Comparison of ENCODE assay signal across 8 cellular contexts in genomic region chr18:32770651-32771168, GRCh38. TPM values are rescaled to one million over a fixed set of nuclear protein-coding genes. Genes with fewer than 3 reads are reported as not detected.
DNase-seq lines count a peak whose midpoint lies in the region; ATAC-seq, FAIRE-seq and TF ChIP-seq lines count a peak whose summit lies in the region.

No MANE protein-coding gene starts in this region.

- POLR2A ChIA-PET in T-cell (lab: Charles Lee): no interaction called here

- peaks cover 38 to 45% of the 10 kb centered on the region in 2 donors for H3K27me3 Mint-ChIP-seq in T-cell

- H3K4me1 ChIP-seq in iPS-20b (ENCODE audit: insufficient read depth, low read length): peaks cover 28% of the 10 kb centered on the region
- peaks cover 2 to 4% of the 10 kb centered on the region in 2 donors for H3K4me1 ChIP-seq in small intestine (ENCODE audit: control insufficient read depth in 2 of 2, insufficient read depth in 1 of 2, low read depth in 1 of 2, low read length in 1 of 2)

- H3K9me3 ChIP-seq in iPS-20b (ENCODE audit: insufficient read depth, low read depth, low read length): no peaks in the 10 kb centered on the region
- no peaks in the 10 kb centered on the region for H3K9me3 ChIP-seq in small intestine (ENCODE audit: control insufficient read depth, low read depth)

- in situ Hi-C loops in GM13976 (cut with MboI; ENCODE audit: low sequenced_read_pairs, unreplicated experiment): no loop called here

- FAIRE-seq in small intestine (lab: Jason Lieb, UNC): no peak

- H3K36me3 ChIP-seq in iPS-20b (ENCODE audit: insufficient read depth, low read depth, low read length) (no peaks in the 10 kb centered on the region), small intestine (ENCODE audit: control insufficient read depth in 2 of 2, insufficient read depth in 2 of 2, low read length in 2 of 2) (no peaks in the 10 kb centered on the region)

- H3K4me1 Mint-ChIP-seq in T-cell: peaks cover 13 to 23% (median 15%) of the 10 kb centered on the region in 3 donors

- H3K4me3 ChIP-seq in iPS-20b (ENCODE audit: low read length) (peak overlapping the region; percentile 90), small intestine (ENCODE audit: low read depth in 1 of 2, low read length in 2 of 2) (peak overlapping the region; percentile 25 to 35), foreskin fibroblast (ENCODE audit: low read depth in 1 of 2, low read length in 2 of 2) (no peak overlapping the region)

- H3K27ac Mint-ChIP-seq in T-cell: no peak overlapping the region

- ATAC-seq in T-cell (replicated peaks in 1 of 4) (no peak), GM18502 (IDR thresholded peaks at IDR 0.05; ENCODE audit: poor library complexity, unreplicated experiment) (no peak), GM21381 (IDR thresholded peaks at IDR 0.05; ENCODE audit: unreplicated experiment) (no peak)

- H3K4me3 Mint-ChIP-seq in T-cell: peak overlapping the region in 2 of 3 donors; percentile 58 to 65

- no peaks in the 10 kb centered on the region for H3K36me3 Mint-ChIP-seq in T-cell

- H3K27ac ChIP-seq in iPS-20b (ENCODE audit: low read length) (no peak overlapping the region), small intestine (ENCODE audit: low read depth in 1 of 2, low read length in 1 of 2) (no peak overlapping the region)

- H3K27me3 ChIP-seq in iPS-20b (ENCODE audit: insufficient read depth, low read length): peaks cover 71% of the 10 kb centered on the region
- peaks cover 0 to 25% of the 10 kb centered on the region in 2 donors for H3K27me3 ChIP-seq in small intestine (ENCODE audit: control insufficient read depth in 2 of 2, insufficient read depth in 2 of 2, low read length in 2 of 2)

- WGBS in small intestine, 3 donors: 1 to 2% (median 2%) methylated on average over 11 to 34 of the region's 34 CpGs

- TF ChIP-seq CTCF in GM13976 (IDR thresholded peaks at IDR 0.05; ENCODE audit: borderline replicate concordance, control extremely low read depth, extremely low read depth, insufficient read depth, missing control alignments) (no peak), foreskin fibroblast (IDR thresholded peaks at IDR 0.05; ENCODE audit: low read depth, low read length) (no peak)

- H3K9ac ChIP-seq in iPS-20b (ENCODE audit: low read depth, low read length): peak overlapping the region; percentile 64; the same call in 1 of the 2 replicates

- no peaks in the 10 kb centered on the region for H3K9me3 Mint-ChIP-seq in T-cell

- CTCF ChIA-PET in T-cell (lab: Charles Lee): no interaction called here

- DNase-seq in GM13976 (ENCODE audit: low spot score) (peak; percentile 38), T-cell (no peak), small intestine (peak; percentile 37), HPDE6-E6E7 (ENCODE audit: extremely low spot score) (no peak), foreskin fibroblast (no peak)

RNA-seq across cellular contexts. Expression of gene KLHL14, which starts 2.1 kb away (rescaled TPM):
- total RNA-seq in T-cell: 1 to 10 TPM in 1 of 5 donors, under 1 TPM in 4; 0.35 to 1.4 (median 0.57) TPM
- under 1 TPM in 1 of 3 donors, not detected in 2; 0.39 TPM for polyA plus RNA-seq in small intestine

Comparison
In these comparisons a context has a peak if more than half of its experiments do, and no peak if none do; other contexts are left out.
1. DNase-seq: peak in GM13976 (single experiment) and small intestine (single experiment); none in T-cell (0 of 34), HPDE6-E6E7 (single experiment) and foreskin fibroblast (0 of 2).
2. H3K4me3 ChIP-seq: peak in iPS-20b (single experiment) and small intestine (2 of 2); none in foreskin fibroblast (0 of 2).